ENCODE assay signal across 8 cellular contexts in the genomic region with DNA sequence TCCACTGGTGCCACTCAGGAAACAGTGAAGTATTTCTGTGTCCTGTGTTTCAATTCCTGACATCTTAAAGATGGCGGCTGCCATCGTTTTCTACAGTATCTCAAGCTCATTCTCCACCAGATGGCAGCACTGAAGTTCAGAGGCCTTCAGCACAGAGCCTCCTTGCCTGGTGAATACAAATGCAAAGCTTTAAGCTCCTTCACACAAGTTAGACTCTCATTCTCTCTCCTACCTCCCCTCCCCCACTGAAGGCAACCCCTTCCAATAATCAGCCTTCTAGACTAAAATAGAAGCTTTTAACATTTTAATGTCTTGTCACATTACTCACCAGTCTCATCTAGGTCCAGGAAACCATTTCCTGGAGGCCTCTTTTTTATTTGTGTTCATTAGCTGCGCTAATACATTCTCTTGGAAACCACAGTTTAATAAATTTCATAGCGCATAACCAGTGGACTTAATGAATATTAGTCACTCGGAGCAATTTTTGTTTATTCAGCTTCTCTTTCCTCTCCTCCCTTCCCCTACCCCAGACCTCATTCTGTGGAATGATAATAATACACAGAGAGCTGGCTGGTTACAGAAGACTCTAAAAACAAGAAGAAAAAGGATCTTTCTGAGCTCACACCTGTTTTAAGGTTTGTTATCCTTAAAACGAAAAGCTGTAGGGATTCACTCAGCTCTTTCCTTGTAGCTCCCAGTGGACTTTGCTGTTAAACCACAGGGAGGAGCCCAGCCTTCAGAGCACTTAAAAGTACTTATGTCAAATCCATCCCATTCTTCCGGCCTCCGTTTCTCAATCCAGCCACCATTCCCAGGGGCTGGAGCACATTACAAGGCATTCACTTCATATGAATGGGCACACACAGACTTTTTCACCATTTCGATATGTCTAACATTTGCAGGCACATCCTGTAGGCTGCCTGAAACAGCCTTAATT.
DNase-seq lines count a peak whose midpoint lies in the region; ATAC-seq and TF ChIP-seq lines count a peak whose summit lies in the region.

No MANE protein-coding gene starts in this region.

- no peak overlapping the region for H3K4me3 ChIP-seq in fibroblast of villous mesenchyme (ENCODE audit: low read depth, low read length)

- peak; percentile 76 for TF ChIP-seq CTCF in fibroblast of villous mesenchyme (IDR thresholded peaks at IDR 0.05; ENCODE audit: insufficient read depth, low read depth, low read length)

- ATAC-seq in GM19023 (IDR thresholded peaks at IDR 0.05; ENCODE audit: unreplicated experiment) (peak; percentile 85), HG03139 (IDR thresholded peaks at IDR 0.05; ENCODE audit: unreplicated experiment) (peak; percentile 90)

- peak; percentile 90 for DNase-seq in COR-L47 (lab: John Stamatoyannopoulos, UW)
- DNase-seq in NCI-H345 (lab: John Stamatoyannopoulos, UW) = peak; percentile 45
- peak; percentile 20 to 46 for DNase-seq in activated CD4-positive, alpha-beta T cell treated with anti-CD3 and anti-CD28 coated beads, Interleukin-2, amount 50 U/mL, for 48 hours
- DNase-seq in fibroblast of villous mesenchyme (ENCODE audit: low read depth) = peak; percentile 94
- DNase-seq in nucleus accumbens (lab: John Stamatoyannopoulos, UW) = peak in 42 of 56 donors; percentile 0 to 73 (median 23)
- DNase-seq in GF-D8 (lab: John Stamatoyannopoulos, UW) = no peak
